8 cellular contexts compared by ENCODE assay signal in the genomic region with DNA sequence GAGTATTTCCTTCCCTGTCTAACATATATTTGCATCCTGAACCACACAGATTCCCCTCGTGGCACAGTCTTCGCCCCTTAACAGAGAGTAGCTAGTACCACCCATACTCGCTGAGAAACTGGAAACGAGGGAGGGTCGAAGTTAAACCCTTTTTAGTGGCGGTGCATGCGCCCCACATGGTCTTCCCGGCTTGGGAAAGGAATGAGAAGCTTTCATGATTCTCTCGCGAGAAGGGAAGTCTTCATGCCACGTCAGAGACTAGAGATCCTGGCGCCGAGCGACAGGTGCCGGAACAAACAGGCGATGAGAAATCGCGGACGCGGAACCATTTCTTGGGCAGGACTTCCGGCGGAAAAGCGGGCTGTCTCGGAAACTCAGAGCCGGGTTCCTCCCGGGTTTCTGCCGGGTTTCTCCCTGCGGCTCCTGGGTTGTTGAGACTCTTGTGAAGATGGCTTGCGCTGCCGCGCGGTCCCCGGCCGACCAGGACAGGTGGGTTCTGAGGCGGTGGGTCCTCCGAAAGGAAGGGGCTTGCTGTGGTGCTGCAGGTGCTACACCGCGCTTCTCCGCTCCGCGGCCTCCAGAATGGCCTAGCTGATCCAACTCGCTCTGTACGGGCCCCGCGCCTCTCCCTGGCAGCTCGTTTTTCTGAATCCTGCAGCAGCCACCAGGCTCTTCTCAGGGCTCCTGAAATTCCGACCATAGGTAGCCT. TPM values are rescaled to one million over a fixed set of nuclear protein-coding genes. Genes with fewer than 3 reads are reported as not detected.
DNase-seq lines count a peak whose midpoint lies in the region; ATAC-seq and TF ChIP-seq lines count a peak whose summit lies in the region.

TSS of gene SRP19 (plus strand) at position 359 of the 709 bp plus-strand sequence. CDS start at position 449, 90 bp downstream.

- DNase-seq in NCI-H1694 treated with DMSO at 0.1 percent for 48 hours (lab: John Stamatoyannopoulos, UW) (peak; percentile 95), T-helper 17 cell (peak; percentile 80 to 85 (median 85)), amygdala (lab: John Stamatoyannopoulos, UW) (peak; percentile 44 to 97 (median 91)), left ventricle myocardium superior (peak; percentile 95), prostate gland (ENCODE audit: low spot score) (peak; percentile 94)

- H3K36me3 Mint-ChIP-seq in T-helper 17 cell (ENCODE audit: low read depth): no peaks in the 10 kb centered on the region

- TF ChIP-seq POLR2A in GM15510 (IDR thresholded peaks at IDR 0.05; ENCODE audit: borderline replicate concordance, extremely low read depth, insufficient read length): peak; percentile 73
- TF ChIP-seq POLR2A in prostate gland (IDR thresholded peaks at IDR 0.05): peak; percentile 45

- TF ChIP-seq CTCF in prostate gland (IDR thresholded peaks at IDR 0.05): peak in 1 of 4 experiments; percentile 5

- peak within 1 kb of the TSS; percentile 74 to 92 for H3K4me3 ChIP-seq in prostate gland
- H3K4me3 ChIP-seq in urinary bladder (ENCODE audit: low read depth, low read length): peak within 1 kb of the TSS; percentile 96

- H3K4me3 Mint-ChIP-seq in T-helper 17 cell: peak within 1 kb of the TSS; percentile 94

- peaks cover 8% of the 10 kb centered on the region for H3K4me1 ChIP-seq in prostate gland (replicated peaks)
- peaks cover 1% of the 10 kb centered on the region for H3K4me1 ChIP-seq in urinary bladder (ENCODE audit: insufficient read depth)

- ATAC-seq in HG02885 (IDR thresholded peaks at IDR 0.05; ENCODE audit: poor library complexity, unreplicated experiment) (peak; percentile 98), T-helper 17 cell (peak; percentile 95), left ventricle myocardium superior (peak; percentile 97)

- no peaks in the 10 kb centered on the region for H3K9me3 ChIP-seq in T-helper 17 cell (ENCODE audit: control insufficient read depth, low read length, poor library complexity, severe bottlenecking)
- H3K9me3 ChIP-seq in prostate gland: no peaks in the 10 kb centered on the region

- intact Hi-C loops in left ventricle myocardium superior (cut with micrococcal nuclease): no loop called here
- intact Hi-C loops in prostate gland (cut with DNase I): loop anchor here (2.0 to 5.0 kb wide), 2 partner anchors 61 to 116 kb away; partner anchors contain the start of genes DCP2 and REEP5

- H3K4me1 Mint-ChIP-seq in T-helper 17 cell: peaks cover 15% of the 10 kb centered on the region

- WGBS in prostate gland: 1% methylated on average over 47 of the region's 47 CpGs
- WGBS in urinary bladder: under 1% methylated on average over 47 of the region's 47 CpGs

- H3K27ac ChIP-seq in prostate gland (peak within 1 kb of the TSS; percentile 67 to 73), urinary bladder (ENCODE audit: low read depth) (no peak within 1 kb of the TSS)

- no peaks in the 10 kb centered on the region for H3K27me3 ChIP-seq in prostate gland (replicated peaks; ENCODE audit: insufficient read depth)

- peak within 1 kb of the TSS; percentile 97 for H3K27ac Mint-ChIP-seq in T-helper 17 cell

- H3K36me3 ChIP-seq in prostate gland: no peaks in the 10 kb centered on the region
- H3K36me3 ChIP-seq in urinary bladder (ENCODE audit: insufficient read depth): peaks cover 2% of the 10 kb centered on the region

- H3K27me3 Mint-ChIP-seq in T-helper 17 cell: peaks cover 6% of the 10 kb centered on the region

RNA-seq across cellular contexts. Expression of gene SRP19, which starts in this region (rescaled TPM):
- 10 to 100 TPM; 39.9 to 43.0 TPM for total RNA-seq in T-helper 17 cell
- total RNA-seq in left ventricle myocardium superior: 26.6 TPM
- 10 to 100 TPM; 25.3 to 95.0 TPM for total RNA-seq in prostate gland
- total RNA-seq in urinary bladder: 48.5 TPM
- polyA plus RNA-seq in urinary bladder: 47.2 TPM
